ENCODE assay signal across 12 cellular contexts in the genomic region with DNA sequence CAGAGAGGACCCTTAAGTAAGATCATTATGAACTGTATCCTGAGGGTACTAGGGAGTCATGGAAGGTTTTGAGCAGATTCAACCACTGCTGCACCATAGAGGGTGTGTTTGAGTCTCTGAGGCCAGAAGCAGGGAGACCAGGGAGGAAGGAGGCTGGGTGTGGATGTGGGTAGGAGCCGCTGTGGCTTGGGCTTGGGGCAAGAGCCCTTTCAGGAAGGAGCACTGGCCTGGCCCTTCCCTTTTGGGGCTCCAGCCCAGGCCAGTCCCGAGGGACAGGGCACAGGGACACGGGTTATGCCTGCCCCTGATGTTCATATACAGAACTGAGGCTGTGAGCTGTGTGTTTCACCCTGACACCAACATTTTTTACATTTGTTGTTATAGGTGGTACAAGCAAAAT. TPM values are rescaled to one million over a fixed set of nuclear protein-coding genes. Genes with fewer than 3 reads are reported as not detected.
DNase-seq lines count a peak whose midpoint lies in the region; ATAC-seq and TF ChIP-seq lines count a peak whose summit lies in the region.
"Had no signal": no experiment of that assay in that cellular context is flagged by ENCODE, and none has a peak within 500 bp of the region (broad histone marks: within the 10 kb centered on the region; RNA-seq: fewer than 3 reads in every experiment).

No MANE protein-coding gene starts in this region.

- H3K27me3 ChIP-seq in esophagus squamous epithelium = no peaks in the 10 kb centered on the region
- H3K27me3 ChIP-seq in stomach smooth muscle (ENCODE audit: control insufficient read depth in 1 of 2, insufficient read depth in 2 of 2, low read length in 2 of 2) = no peaks in the 10 kb centered on the region
- no peaks in the 10 kb centered on the region for H3K27me3 ChIP-seq in smooth muscle cell (ENCODE audit: low read depth)

- H3K27ac ChIP-seq in esophagus squamous epithelium (peak overlapping the region; percentile 84 to 99 (median 96)), stomach smooth muscle (ENCODE audit: low read length) (peak overlapping the region; percentile 88), smooth muscle cell (ENCODE audit: low read depth) (no peak overlapping the region)

- H3K36me3 ChIP-seq in esophagus squamous epithelium (peaks cover 23 to 53% (median 30%) of the 10 kb centered on the region in 3 donors), stomach smooth muscle (ENCODE audit: control insufficient read depth in 2 of 2, insufficient read depth in 2 of 2, low read length in 2 of 2) (peaks cover 9 to 19% of the 10 kb centered on the region in 2 donors), smooth muscle cell (ENCODE audit: low read depth) (no peaks in the 10 kb centered on the region)

- no peak for ATAC-seq in activated naive CD4-positive, alpha-beta T cell treated with anti-CD3 and anti-CD28 coated beads, Interleukin-2, amount 50 U/mL, for 72 hours
- ATAC-seq: esophagus mucosa had no signal

- TF ChIP-seq POLR2A in esophagus squamous epithelium (IDR thresholded peaks at IDR 0.05) = no peak

- H3K27ac Mint-ChIP-seq in activated naive CD4-positive, alpha-beta T cell treated with anti-CD3 and anti-CD28 coated beads, Interleukin-2, amount 10 ng/mL, durations not matched to agents 7 days and 5 days = peak overlapping the region; percentile 67
- peak overlapping the region in 1 of 2 donors; percentile 46 for H3K27ac Mint-ChIP-seq in activated naive CD4-positive, alpha-beta T cell treated with anti-CD3 and anti-CD28 coated beads, Interleukin-2, amount 50 U/mL, for 72 hours
- peak overlapping the region; percentile 93 for H3K27ac Mint-ChIP-seq in activated CD4-positive, alpha-beta memory T cell treated with anti-CD3 and anti-CD28 coated beads, Interleukin-2, amount 10 ng/mL, durations not matched to agents 7 days and 5 days

- no peaks in the 10 kb centered on the region for H3K9me3 ChIP-seq in esophagus squamous epithelium
- H3K9me3 ChIP-seq in stomach smooth muscle (ENCODE audit: control insufficient read depth in 2 of 2, low read length in 2 of 2) = no peaks in the 10 kb centered on the region
- H3K9me3 ChIP-seq in smooth muscle cell (replicated peaks; ENCODE audit: low read depth) = no peaks in the 10 kb centered on the region

- peaks cover 45 to 91% (median 64%) of the 10 kb centered on the region in 3 donors for H3K4me1 ChIP-seq in esophagus squamous epithelium
- H3K4me1 ChIP-seq in stomach smooth muscle (ENCODE audit: control insufficient read depth, insufficient read depth, low read length) = peaks cover 66% of the 10 kb centered on the region
- peaks cover 17% of the 10 kb centered on the region for H3K4me1 ChIP-seq in smooth muscle cell (ENCODE audit: low read depth)

- no peak overlapping the region for H2AFZ ChIP-seq in smooth muscle cell (ENCODE audit: low read depth)

- peaks cover 31% of the 10 kb centered on the region for H3K36me3 Mint-ChIP-seq in activated naive CD4-positive, alpha-beta T cell treated with anti-CD3 and anti-CD28 coated beads, Interleukin-2, amount 10 ng/mL, durations not matched to agents 7 days and 5 days
- peaks cover 0 to 16% of the 10 kb centered on the region in 2 donors for H3K36me3 Mint-ChIP-seq in activated naive CD4-positive, alpha-beta T cell treated with anti-CD3 and anti-CD28 coated beads, Interleukin-2, amount 50 U/mL, for 72 hours
- H3K36me3 Mint-ChIP-seq in activated CD4-positive, alpha-beta memory T cell treated with anti-CD3 and anti-CD28 coated beads, Interleukin-2, amount 10 ng/mL, durations not matched to agents 7 days and 5 days (ENCODE audit: low read depth) = peaks cover 45% of the 10 kb centered on the region

- H3K4me2 ChIP-seq in smooth muscle cell = no peak overlapping the region

- H3K4me3 ChIP-seq in esophagus squamous epithelium = no peak overlapping the region
- no peak overlapping the region for H3K4me3 ChIP-seq in stomach smooth muscle (ENCODE audit: low read length in 2 of 2)
- no peak overlapping the region for H3K4me3 ChIP-seq in smooth muscle cell

- POLR2A ChIA-PET in activated CD4-positive, alpha-beta memory T cell treated with anti-CD3 and anti-CD28 coated beads, Interleukin-2, amount 10 ng/mL, durations not matched to agents 7 days and 5 days (lab: Charles Lee) = interaction anchor here (10.0 kb wide), 1 partner anchor 32 kb away, joined by 106 read pairs; a partner anchor contains a TSS

- no peaks in the 10 kb centered on the region for H3K27me3 Mint-ChIP-seq in activated naive CD4-positive, alpha-beta T cell treated with anti-CD3 and anti-CD28 coated beads, Interleukin-2, amount 10 ng/mL, durations not matched to agents 7 days and 5 days
- no peaks in the 10 kb centered on the region for H3K27me3 Mint-ChIP-seq in activated CD4-positive, alpha-beta memory T cell treated with anti-CD3 and anti-CD28 coated beads, Interleukin-2, amount 10 ng/mL, durations not matched to agents 7 days and 5 days

- no peak for DNase-seq in activated naive CD4-positive, alpha-beta T cell treated with anti-CD3 and anti-CD28 coated beads, Interleukin-2, amount 10 ng/mL, durations not matched to agents 7 days and 5 days
- DNase-seq in activated naive CD4-positive, alpha-beta T cell treated with anti-CD3 and anti-CD28 coated beads, Interleukin-2, amount 50 U/mL, for 72 hours (ENCODE audit: low spot score in 2 of 2) = no peak
- DNase-seq in activated CD4-positive, alpha-beta memory T cell treated with anti-CD3 and anti-CD28 coated beads, Interleukin-2, amount 10 ng/mL, durations not matched to agents 7 days and 5 days = no peak
- DNase-seq in esophagus squamous epithelium (lab: John Stamatoyannopoulos, UW) (no peak), smooth muscle cell (lab: John Stamatoyannopoulos, UW; ENCODE audit: unreplicated experiment) (no peak), NCI-H1105 treated with DMSO at 0.1 percent for 48 hours (lab: John Stamatoyannopoulos, UW) (no peak), globus pallidus (ENCODE audit: low spot score) (no peak)
- DNase-seq: KBM-7, NCI-H187 had no signal

- H3F3A ChIP-seq in smooth muscle cell (ENCODE audit: low read depth) = peaks cover 20% of the 10 kb centered on the region

- H3K79me2 ChIP-seq in smooth muscle cell (ENCODE audit: low read depth) = peaks cover 31% of the 10 kb centered on the region

- no peak overlapping the region for H3K4me3 Mint-ChIP-seq in activated naive CD4-positive, alpha-beta T cell treated with anti-CD3 and anti-CD28 coated beads, Interleukin-2, amount 10 ng/mL, durations not matched to agents 7 days and 5 days
- H3K4me3 Mint-ChIP-seq in activated CD4-positive, alpha-beta memory T cell treated with anti-CD3 and anti-CD28 coated beads, Interleukin-2, amount 10 ng/mL, durations not matched to agents 7 days and 5 days = peak overlapping the region; percentile 54

- H3K4me1 Mint-ChIP-seq in activated naive CD4-positive, alpha-beta T cell treated with anti-CD3 and anti-CD28 coated beads, Interleukin-2, amount 10 ng/mL, durations not matched to agents 7 days and 5 days = peaks cover 53% of the 10 kb centered on the region
- H3K4me1 Mint-ChIP-seq in activated CD4-positive, alpha-beta memory T cell treated with anti-CD3 and anti-CD28 coated beads, Interleukin-2, amount 10 ng/mL, durations not matched to agents 7 days and 5 days = peaks cover 57% of the 10 kb centered on the region

- 24 to 71% methylated on average over 1 to 3 of the region's 3 CpGs for WGBS in esophagus squamous epithelium, 2 donors
- 94% methylated on average over 3 of the region's 3 CpGs for WGBS in smooth muscle cell (ENCODE audit: low lambda C conversion rate)

- CTCF ChIA-PET in activated naive CD4-positive, alpha-beta T cell treated with anti-CD3 and anti-CD28 coated beads, Interleukin-2, amount 10 ng/mL, durations not matched to agents 7 days and 5 days (lab: Charles Lee) = interaction anchor here (5.0 kb wide), 1 partner anchor 31 kb away, joined by 57 read pairs; a partner anchor contains a TSS
- CTCF ChIA-PET in activated CD4-positive, alpha-beta memory T cell treated with anti-CD3 and anti-CD28 coated beads, Interleukin-2, amount 10 ng/mL, durations not matched to agents 7 days and 5 days (lab: Charles Lee) = no interaction called here

- intact Hi-C loops in esophagus squamous epithelium (cut with DNase I) = no loop called here

- peak overlapping the region; percentile 4 to 36 for H3K9ac ChIP-seq in stomach smooth muscle (ENCODE audit: low read length in 2 of 2)
- H3K9ac ChIP-seq in smooth muscle cell (ENCODE audit: low read depth) = no peak overlapping the region

- no peaks in the 10 kb centered on the region for H3K9me3 Mint-ChIP-seq in activated naive CD4-positive, alpha-beta T cell treated with anti-CD3 and anti-CD28 coated beads, Interleukin-2, amount 10 ng/mL, durations not matched to agents 7 days and 5 days
- H3K9me3 Mint-ChIP-seq in activated naive CD4-positive, alpha-beta T cell treated with anti-CD3 and anti-CD28 coated beads, Interleukin-2, amount 50 U/mL, for 72 hours = no peaks in the 10 kb centered on the region
- H3K9me3 Mint-ChIP-seq in activated CD4-positive, alpha-beta memory T cell treated with anti-CD3 and anti-CD28 coated beads, Interleukin-2, amount 10 ng/mL, durations not matched to agents 7 days and 5 days = no peaks in the 10 kb centered on the region

- peaks cover 36% of the 10 kb centered on the region for H4K20me1 ChIP-seq in smooth muscle cell (ENCODE audit: low read depth)

- TF ChIP-seq CTCF in esophagus squamous epithelium (IDR thresholded peaks at IDR 0.05) (no peak), smooth muscle cell (IDR thresholded peaks at IDR 0.05; ENCODE audit: borderline replicate concordance, insufficient read depth, poor library complexity, severe bottlenecking) (no peak)

RNA-seq across cellular contexts. Expression of a gene that starts 7.2 kb away (rescaled TPM):
- total RNA-seq in activated naive CD4-positive, alpha-beta T cell treated with anti-CD3 and anti-CD28 coated beads, Interleukin-2, amount 50 U/mL, for 72 hours = 10 to 100 TPM; 87.7 to 90.6 TPM
- 10 to 100 TPM; 86.5 to 88.8 TPM for total RNA-seq in activated CD4-positive, alpha-beta memory T cell treated with anti-CD3 and anti-CD28 coated beads, Interleukin-2, amount 10 ng/mL, durations not matched to agents 7 days and 5 days
- total RNA-seq in esophagus squamous epithelium (10 to 100 TPM; 25.1 to 54.9 (median 27.9) TPM), smooth muscle cell (12.6 and 13.6 TPM in 2 replicates)
- 18.4 and 19.5 TPM in 2 replicates for polyA plus RNA-seq in smooth muscle cell

RNA-seq across cellular contexts. Expression of a gene that starts 21.4 kb away (rescaled TPM):
- total RNA-seq in activated naive CD4-positive, alpha-beta T cell treated with anti-CD3 and anti-CD28 coated beads, Interleukin-2, amount 50 U/mL, for 72 hours = 10 to 100 TPM; 48.8 to 67.8 TPM
- total RNA-seq in activated CD4-positive, alpha-beta memory T cell treated with anti-CD3 and anti-CD28 coated beads, Interleukin-2, amount 10 ng/mL, durations not matched to agents 7 days and 5 days = 10 to 100 TPM; 46.9 to 52.6 TPM
- total RNA-seq in esophagus squamous epithelium = 10 to 100 TPM; 13.3 to 32.5 (median 21.0) TPM
- total RNA-seq in smooth muscle cell = 20.5 and 43.9 TPM in 2 replicates
- polyA plus RNA-seq in smooth muscle cell = 14.2 and 14.9 TPM in 2 replicates

RNA-seq across cellular contexts. Expression of a gene that starts 25.6 kb away (rescaled TPM):
- total RNA-seq in activated naive CD4-positive, alpha-beta T cell treated with anti-CD3 and anti-CD28 coated beads, Interleukin-2, amount 50 U/mL, for 72 hours = 1 to 10 TPM in 1 of 2 donors, under 1 TPM in 1; 0.93 to 1.6 TPM
- under 1 TPM; 0.45 to 0.91 TPM for total RNA-seq in activated CD4-positive, alpha-beta memory T cell treated with anti-CD3 and anti-CD28 coated beads, Interleukin-2, amount 10 ng/mL, durations not matched to agents 7 days and 5 days
- total RNA-seq in esophagus squamous epithelium (1 to 10 TPM in 1 of 4 donors, under 1 TPM in 3; 0.75 to 1.0 (median 0.82) TPM), smooth muscle cell (0.45 and 1.3 TPM in 2 replicates)
- 0.73 and 1.0 TPM in 2 replicates for polyA plus RNA-seq in smooth muscle cell
- total RNA-seq: skeletal muscle tissue had no signal

RNA-seq across cellular contexts. Expression of a gene that starts 26.1 kb away (rescaled TPM):
- 10 to 100 TPM; 50.9 to 54.2 TPM for total RNA-seq in activated naive CD4-positive, alpha-beta T cell treated with anti-CD3 and anti-CD28 coated beads, Interleukin-2, amount 50 U/mL, for 72 hours
- 10 to 100 TPM; 30.6 to 32.7 TPM for total RNA-seq in activated CD4-positive, alpha-beta memory T cell treated with anti-CD3 and anti-CD28 coated beads, Interleukin-2, amount 10 ng/mL, durations not matched to agents 7 days and 5 days
- total RNA-seq in esophagus squamous epithelium (10 to 100 TPM; 22.5 to 45.9 (median 30.3) TPM), smooth muscle cell (44.6 and 44.7 TPM in 2 replicates)
- 71.0 and 75.7 TPM in 2 replicates for polyA plus RNA-seq in smooth muscle cell

RNA-seq across cellular contexts. Expression of a gene that starts 33.9 kb away (rescaled TPM):
- 10 to 100 TPM; 38.1 to 39.5 TPM for total RNA-seq in activated naive CD4-positive, alpha-beta T cell treated with anti-CD3 and anti-CD28 coated beads, Interleukin-2, amount 50 U/mL, for 72 hours
- 10 to 100 TPM; 48.9 to 50.7 TPM for total RNA-seq in activated CD4-positive, alpha-beta memory T cell treated with anti-CD3 and anti-CD28 coated beads, Interleukin-2, amount 10 ng/mL, durations not matched to agents 7 days and 5 days
- total RNA-seq in esophagus squamous epithelium = 10 to 100 TPM; 15.9 to 29.6 (median 26.5) TPM
- total RNA-seq in smooth muscle cell = 26.0 and 27.4 TPM in 2 replicates
- 34.6 and 39.0 TPM in 2 replicates for polyA plus RNA-seq in smooth muscle cell
